Comparison of ENCODE assay signal across 8 cellular contexts in the genomic region with DNA sequence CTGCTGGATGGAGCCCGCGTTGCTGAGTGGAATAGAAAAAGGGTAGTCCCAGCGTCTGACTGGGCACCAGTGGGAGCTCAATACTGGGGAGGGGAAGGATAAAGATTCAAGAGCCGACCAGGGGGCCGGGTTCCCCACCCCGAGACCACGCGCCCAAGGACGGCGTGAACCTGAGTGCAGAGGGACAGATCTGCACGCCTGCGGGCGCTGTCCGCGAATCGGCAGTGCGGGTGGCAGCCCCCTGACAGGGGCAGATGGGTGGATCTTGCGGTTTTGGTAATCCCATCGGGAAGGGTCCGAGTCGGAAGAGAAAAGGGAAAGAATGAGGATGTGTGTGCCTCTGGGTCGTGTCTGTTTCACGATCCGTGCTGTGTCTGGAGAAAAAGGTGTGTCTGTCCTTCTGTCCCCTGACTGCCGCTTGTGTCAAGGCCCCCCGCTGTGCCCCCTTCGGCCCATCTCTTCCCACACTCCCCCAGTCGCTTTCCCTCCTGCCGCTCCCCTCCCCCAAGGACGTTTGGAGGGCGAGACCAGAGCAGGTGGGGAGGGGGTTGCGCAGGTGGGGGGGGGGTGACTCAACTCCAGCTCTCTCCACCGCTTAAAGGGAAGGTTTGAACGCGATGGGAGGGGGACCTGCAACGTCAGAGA. TPM values are rescaled to one million over a fixed set of nuclear protein-coding genes. Genes with fewer than 3 reads are reported as not detected.
DNase-seq lines count a peak whose midpoint lies in the region; ATAC-seq and TF ChIP-seq lines count a peak whose summit lies in the region.

No MANE protein-coding gene starts in this region.

- peaks cover 79% of the 10 kb centered on the region for H3K27me3 ChIP-seq in colonic mucosa

- DNase-seq in activated T-cell treated with anti-CD3 and anti-CD28 coated beads, Interleukin-2, amount 50 U/mL, for 72 hours: no peak
- DNase-seq in activated T-cell treated with anti-CD3 and anti-CD28 coated beads for 4 hours (no peak), SK-N-MC (ENCODE audit: low read depth, low spot score) (no peak), fibroblast of pulmonary artery (ENCODE audit: low read depth) (no peak), colonic mucosa (no peak)
- DNase-seq in stimulated activated naive CD4-positive, alpha-beta T cell treated with Interleukin-2 at 50 U/mL for 16 hours (lab: John Stamatoyannopoulos, UW): no peak

- TF ChIP-seq CTCF in fibroblast of pulmonary artery (IDR thresholded peaks at IDR 0.05; ENCODE audit: low read length, missing control alignments) (no peak), colonic mucosa (IDR thresholded peaks at IDR 0.05) (no peak)

- H3K9me3 Mint-ChIP-seq in activated T-cell treated with anti-CD3 and anti-CD28 coated beads, Interleukin-2, amount 50 U/mL, for 72 hours: no peaks in the 10 kb centered on the region
- H3K9me3 Mint-ChIP-seq in stimulated activated memory B cell treated with anti-CD40 and anti-IgM and Interleukin-4, amounts not matched to agents 10 μg/mL and 1 μg/mL and 100 μg/mL, for 72 hours: no peaks in the 10 kb centered on the region

- peaks cover 2% of the 10 kb centered on the region in 2 donors for H3K36me3 Mint-ChIP-seq in activated T-cell treated with anti-CD3 and anti-CD28 coated beads, Interleukin-2, amount 50 U/mL, for 72 hours (ENCODE audit: insufficient read depth in 2 of 2)
- H3K36me3 Mint-ChIP-seq in stimulated activated memory B cell treated with anti-CD40 and anti-IgM and Interleukin-4, amounts not matched to agents 10 μg/mL and 1 μg/mL and 100 μg/mL, for 72 hours: peaks cover 12% of the 10 kb centered on the region

- H3K4me1 ChIP-seq in colonic mucosa: peaks cover 14% of the 10 kb centered on the region

- H3K27ac Mint-ChIP-seq in activated T-cell treated with anti-CD3 and anti-CD28 coated beads, Interleukin-2, amount 50 U/mL, for 72 hours: no peak overlapping the region
- peak overlapping the region; percentile 11 for H3K27ac Mint-ChIP-seq in stimulated activated memory B cell treated with anti-CD40 and anti-IgM and Interleukin-4, amounts not matched to agents 10 μg/mL and 1 μg/mL and 100 μg/mL, for 72 hours

- peak overlapping the region; percentile 55 for H3K4me3 ChIP-seq in SK-N-MC
- H3K4me3 ChIP-seq in fibroblast of pulmonary artery (replicated peaks; ENCODE audit: low read depth, low read length): peak overlapping the region; percentile 39
- H3K4me3 ChIP-seq in colonic mucosa: no peak overlapping the region

- peaks cover 73% of the 10 kb centered on the region for H3K27me3 Mint-ChIP-seq in activated T-cell treated with anti-CD3 and anti-CD28 coated beads, Interleukin-2, amount 50 U/mL, for 72 hours (ENCODE audit: low read depth)
- H3K27me3 Mint-ChIP-seq in stimulated activated memory B cell treated with anti-CD40 and anti-IgM and Interleukin-4, amounts not matched to agents 10 μg/mL and 1 μg/mL and 100 μg/mL, for 72 hours: peaks cover 77% of the 10 kb centered on the region

- H3K4me1 Mint-ChIP-seq in activated T-cell treated with anti-CD3 and anti-CD28 coated beads, Interleukin-2, amount 50 U/mL, for 72 hours (ENCODE audit: low read depth): peaks cover 75% of the 10 kb centered on the region
- H3K4me1 Mint-ChIP-seq in stimulated activated memory B cell treated with anti-CD40 and anti-IgM and Interleukin-4, amounts not matched to agents 10 μg/mL and 1 μg/mL and 100 μg/mL, for 72 hours: peaks cover 68% of the 10 kb centered on the region

- ATAC-seq in activated T-cell treated with anti-CD3 and anti-CD28 coated beads, Interleukin-2, amount 50 U/mL, for 72 hours (replicated peaks in 1 of 2): peak; percentile 1 to 2
- ATAC-seq in stimulated activated memory B cell treated with anti-CD40 and anti-IgM and Interleukin-4, amounts not matched to agents 10 μg/mL and 1 μg/mL and 100 μg/mL, for 72 hours: no peak
- ATAC-seq in GM21447 (IDR thresholded peaks at IDR 0.05; ENCODE audit: unreplicated experiment): no peak

- no peaks in the 10 kb centered on the region for H3K9me3 ChIP-seq in SK-N-MC (ENCODE audit: low read depth, low read length)
- H3K9me3 ChIP-seq in colonic mucosa: no peaks in the 10 kb centered on the region

- peak overlapping the region; percentile 85 to 99 for H3K4me3 Mint-ChIP-seq in activated T-cell treated with anti-CD3 and anti-CD28 coated beads, Interleukin-2, amount 50 U/mL, for 72 hours
- peak overlapping the region; percentile 79 for H3K4me3 Mint-ChIP-seq in stimulated activated memory B cell treated with anti-CD40 and anti-IgM and Interleukin-4, amounts not matched to agents 10 μg/mL and 1 μg/mL and 100 μg/mL, for 72 hours

- H3K27ac ChIP-seq in SK-N-MC (no peak overlapping the region), colonic mucosa (no peak overlapping the region)

- H3K9ac ChIP-seq in SK-N-MC (ENCODE audit: insufficient read length) (no peak overlapping the region), colonic mucosa (ENCODE audit: low read depth in 2 of 2, low read length in 2 of 2) (no peak overlapping the region)

- intact Hi-C loops in colonic mucosa (cut with DNase I): no loop called here

- no peaks in the 10 kb centered on the region for H3K36me3 ChIP-seq in SK-N-MC (ENCODE audit: insufficient read depth, low read length)
- no peaks in the 10 kb centered on the region for H3K36me3 ChIP-seq in colonic mucosa

RNA-seq across cellular contexts. Expression of a gene that starts 0.7 kb away (rescaled TPM):
- total RNA-seq in activated T-cell treated with anti-CD3 and anti-CD28 coated beads, Interleukin-2, amount 50 U/mL, for 72 hours: under 1 TPM in 1 of 2 donors, not detected in 1; 0.19 TPM
- total RNA-seq in colonic mucosa: 1 to 10 TPM in 1 of 2 donors, under 1 TPM in 1; 0.90 to 3.1 TPM

RNA-seq across cellular contexts. Expression of a gene that starts 11.8 kb away (rescaled TPM):
- total RNA-seq in activated T-cell treated with anti-CD3 and anti-CD28 coated beads, Interleukin-2, amount 50 U/mL, for 72 hours: 10 to 100 TPM; 23.4 to 28.4 TPM
- 100 to 1,000 TPM; 111 to 127 TPM for total RNA-seq in colonic mucosa

RNA-seq across cellular contexts. Expression of a gene that starts 14.0 kb away (rescaled TPM):
- total RNA-seq in activated T-cell treated with anti-CD3 and anti-CD28 coated beads, Interleukin-2, amount 50 U/mL, for 72 hours: not detected
- not detected for total RNA-seq in colonic mucosa

RNA-seq across cellular contexts. Expression of a gene that starts 34.8 kb away (rescaled TPM):
- not detected for total RNA-seq in activated T-cell treated with anti-CD3 and anti-CD28 coated beads, Interleukin-2, amount 50 U/mL, for 72 hours
- 10 to 100 TPM; 33.2 to 47.7 TPM for total RNA-seq in colonic mucosa

RNA-seq across cellular contexts. Expression of a gene that starts 39.2 kb away (rescaled TPM):
- under 1 TPM in 1 of 2 donors, not detected in 1; 0.14 TPM for total RNA-seq in activated T-cell treated with anti-CD3 and anti-CD28 coated beads, Interleukin-2, amount 50 U/mL, for 72 hours
- total RNA-seq in colonic mucosa: 1 to 10 TPM; 1.4 to 6.1 TPM

Comparison
In these comparisons a context has a peak if more than half of its experiments do, and no peak if none do; other contexts are left out.
1. ATAC-seq: peak in activated T-cell treated with anti-CD3 and anti-CD28 coated beads, Interleukin-2, amount 50 U/mL, for 72 hours (2 of 2); none in stimulated activated memory B cell treated with anti-CD40 and anti-IgM and Interleukin-4, amounts not matched to agents 10 μg/mL and 1 μg/mL and 100 μg/mL, for 72 hours (single experiment) and GM21447 (single experiment).